In the genomic region with DNA sequence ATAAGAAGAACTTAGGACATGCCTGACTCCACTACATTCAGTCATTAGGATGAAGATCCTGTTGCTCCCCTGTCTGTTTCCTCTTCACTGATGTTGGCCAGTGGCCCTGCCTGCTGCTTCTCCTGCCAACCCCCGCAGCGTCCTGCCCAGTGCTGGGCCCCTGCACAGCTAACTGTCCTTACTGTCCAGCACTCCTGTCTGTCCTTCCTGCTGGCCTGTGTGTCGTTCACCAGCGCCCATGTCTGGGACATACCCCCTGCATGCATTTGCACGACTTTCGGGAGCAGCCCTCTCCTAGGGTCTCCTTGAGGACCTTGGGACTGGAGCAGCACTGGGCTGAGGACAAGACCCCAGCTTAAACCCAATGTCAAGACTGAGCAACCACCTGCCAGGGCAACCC, we compare ENCODE assay signal across 1 cellular context.
TF ChIP-seq lines count a peak whose summit lies in the region.

No MANE protein-coding gene starts in this region.

TF ChIP-seq in H1, 55 proteins besides CTCF, POLR2A, EP300 and RAD21 (continued from another document):
- TF ChIP-seq NRF1 (IDR thresholded peaks at IDR 0.05; ENCODE audit: low read depth, low read length): no peak
- TF ChIP-seq YY1 (IDR thresholded peaks at IDR 0.05; ENCODE audit: low read depth, low read length): no peak
- no peak for TF ChIP-seq FOSL1 (IDR thresholded peaks at IDR 0.05; ENCODE audit: insufficient read depth, low read depth, low read length)
- no peak for TF ChIP-seq JUND (IDR thresholded peaks at IDR 0.05; ENCODE audit: low read length)
- no peak for TF ChIP-seq BRCA1 (IDR thresholded peaks at IDR 0.05; ENCODE audit: low read depth, low read length)
- no peak for TF ChIP-seq RNF2 (IDR thresholded peaks at IDR 0.05; ENCODE audit: borderline replicate concordance, low read depth, low read length, missing control alignments, poor library complexity, severe bottlenecking)
- no peak for TF ChIP-seq TCF12 (IDR thresholded peaks at IDR 0.05; ENCODE audit: low read depth, low read length)
- no peak for TF ChIP-seq SIN3A (conservative IDR thresholded peaks at IDR 0.05 in 1 of 2, IDR thresholded peaks at IDR 0.05 in 1 of 2; ENCODE audit: low read depth in 1 of 2, low read length in 2 of 2)
- TF ChIP-seq EGR1 (IDR thresholded peaks at IDR 0.05; ENCODE audit: borderline replicate concordance, low read depth, low read length): no peak
- TF ChIP-seq JUN (IDR thresholded peaks at IDR 0.05; ENCODE audit: low read depth, low read length): no peak
- TF ChIP-seq SRF (IDR thresholded peaks at IDR 0.05; ENCODE audit: low read depth, low read length): no peak
- TF ChIP-seq SP4 (IDR thresholded peaks at IDR 0.05; ENCODE audit: low read length): no peak
- TF ChIP-seq CBX8 (IDR thresholded peaks at IDR 0.05; ENCODE audit: borderline replicate concordance, low read depth, low read length): no peak
- TF ChIP-seq SP1 (IDR thresholded peaks at IDR 0.05; ENCODE audit: low read depth, low read length): no peak
